ENCODE assay signal across 9 cellular contexts in the genomic region with DNA sequence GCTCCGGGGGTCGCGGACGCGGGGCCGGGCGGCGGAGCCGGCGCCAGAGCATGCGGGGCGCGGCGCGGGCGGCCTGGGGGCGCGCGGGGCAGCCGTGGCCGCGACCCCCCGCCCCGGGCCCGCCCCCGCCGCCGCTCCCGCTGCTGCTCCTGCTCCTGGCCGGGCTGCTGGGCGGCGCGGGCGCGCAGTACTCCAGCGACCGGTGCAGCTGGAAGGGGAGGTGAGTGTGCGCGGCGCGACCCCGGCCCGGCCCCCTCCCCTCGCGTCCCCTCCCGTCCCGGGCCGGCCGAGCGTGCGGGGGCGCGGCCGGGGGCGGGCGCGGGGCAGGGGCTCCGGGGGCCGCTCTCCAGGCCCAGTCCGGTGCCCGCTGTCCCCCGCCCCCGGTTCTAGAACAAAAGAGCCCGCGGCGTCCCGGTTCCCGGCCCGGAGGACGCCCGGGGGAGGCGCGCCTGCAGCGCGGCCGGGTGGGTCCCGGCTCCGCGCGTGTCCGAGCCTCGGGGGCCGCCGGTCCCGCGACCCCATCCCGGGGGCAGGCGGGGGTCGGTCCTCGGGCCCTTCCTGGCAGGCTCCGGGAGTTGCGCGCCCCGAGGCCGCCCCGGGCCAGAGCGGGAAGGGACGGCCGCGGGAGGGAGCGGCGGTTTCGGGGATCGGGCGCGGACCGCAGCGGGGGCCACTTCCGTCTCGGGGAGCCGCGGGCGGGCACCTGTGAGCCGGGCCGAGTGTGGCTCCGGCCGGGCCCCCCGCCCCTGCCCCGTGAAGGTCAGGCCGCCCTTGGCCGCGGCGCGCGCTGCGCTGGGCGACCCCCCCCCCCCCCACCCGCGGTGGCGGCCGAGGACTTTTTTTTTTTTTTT. TPM values are rescaled to one million over a fixed set of nuclear protein-coding genes. Genes with fewer than 3 reads are reported as not detected.
DNase-seq lines count a peak whose midpoint lies in the region; ATAC-seq, FAIRE-seq and TF ChIP-seq lines count a peak whose summit lies in the region.
"Had no signal": no experiment of that assay in that cellular context is flagged by ENCODE, and none has a peak within 500 bp of the region (broad histone marks: within the 10 kb centered on the region; RNA-seq: fewer than 3 reads in every experiment).

No MANE protein-coding gene starts in this region.

- peaks cover 0 to 12% (median 12%) of the 10 kb centered on the region in 3 donors for H3K4me1 ChIP-seq in pancreas

- TF ChIP-seq CTCF in HL-60 (IDR thresholded peaks at IDR 0.05; ENCODE audit: insufficient read depth, low read length): no peak
- TF ChIP-seq CTCF in endothelial cell (IDR thresholded peaks at IDR 0.05; ENCODE audit: unreplicated experiment): no peak
- TF ChIP-seq CTCF in pancreas (IDR thresholded peaks at IDR 0.05): no peak

- peak in 1 of 4 donors; percentile 7 for ATAC-seq in pancreas
- ATAC-seq in GM21737 (IDR thresholded peaks at IDR 0.05; ENCODE audit: unreplicated experiment): no peak
- ATAC-seq in GM19023 (IDR thresholded peaks at IDR 0.05; ENCODE audit: unreplicated experiment): no peak

- no peaks in the 10 kb centered on the region for H3K9me3 Mint-ChIP-seq in endothelial cell (ENCODE audit: unreplicated experiment)
- H3K9me3 Mint-ChIP-seq: central memory CD8-positive, alpha-beta T cell had no signal

- H3K27me3 Mint-ChIP-seq in endothelial cell (ENCODE audit: unreplicated experiment): peaks cover 19% of the 10 kb centered on the region

- WGBS in pancreas, 2 donors: 1% methylated on average over 25 to 124 of the region's 131 CpGs

- H3K4me1 Mint-ChIP-seq in endothelial cell (ENCODE audit: unreplicated experiment): peaks cover 2% of the 10 kb centered on the region

- H3K27me3 ChIP-seq in HL-60 (ENCODE audit: insufficient read depth, poor library complexity, severe bottlenecking) (peaks cover 13% of the 10 kb centered on the region), pancreas (no peaks in the 10 kb centered on the region)

- no peaks in the 10 kb centered on the region for H3K9me3 ChIP-seq in pancreas

- FAIRE-seq in pancreas (lab: Jason Lieb, UNC): no peak

- H3K27ac ChIP-seq in HL-60 (replicated peaks) (no peak overlapping the region), pancreas (peak overlapping the region; percentile 48 to 77 (median 62))

- no peaks in the 10 kb centered on the region for H3K36me3 ChIP-seq in pancreas

- H3K36me3 Mint-ChIP-seq in endothelial cell (ENCODE audit: low read depth, unreplicated experiment): no peaks in the 10 kb centered on the region

- H3K4me3 Mint-ChIP-seq in endothelial cell (ENCODE audit: unreplicated experiment): no peak overlapping the region
- H3K4me3 Mint-ChIP-seq: central memory CD8-positive, alpha-beta T cell had no signal

- intact Hi-C loops in pancreas (cut with DNase I): loop anchor here in 1 of 3 donors (5.0 kb wide), 1 partner anchor 298 kb away; no protein-coding TSS in a partner anchor

- DNase-seq in HL-60 (ENCODE audit: low read depth in 1 of 2, low spot score in 1 of 2) (no peak), endothelial cell (ENCODE audit: low spot score) (peak; percentile 37), pancreas (peak in 2 of 6 donors; percentile 38 to 61), KG1 (lab: John Stamatoyannopoulos, UW) (no peak), islet precursor cell (no peak)

- H3K4me3 ChIP-seq in GM08714 (ENCODE audit: low read length) (peak overlapping the region; percentile 48; the same call in 1 of the 2 replicates), HL-60 (replicated peaks; ENCODE audit: insufficient read depth, low read length) (peak overlapping the region; percentile 37), pancreas (peak overlapping the region; percentile 66 to 86 (median 69))

- H3K27ac Mint-ChIP-seq in endothelial cell (ENCODE audit: unreplicated experiment): no peak overlapping the region

RNA-seq across cellular contexts. Expression of a gene that starts 0.6 kb away (rescaled TPM):
- total RNA-seq in endothelial cell (ENCODE audit: unreplicated experiment): 5.3 TPM
- 10 to 100 TPM; 11.1 to 28.3 (median 16.2) TPM for total RNA-seq in pancreas
- polyA plus RNA-seq in pancreas: 10 to 100 TPM; 18.9 to 20.8 TPM
